Comparison of ENCODE assay signal across 16 cellular contexts in genomic region chr18:50776383-50776782, GRCh38. TPM values are rescaled to one million over a fixed set of nuclear protein-coding genes. Genes with fewer than 3 reads are reported as not detected.
DNase-seq lines count a peak whose midpoint lies in the region; ATAC-seq and TF ChIP-seq lines count a peak whose summit lies in the region.
"Had no signal": no experiment of that assay in that cellular context is flagged by ENCODE, and none has a peak within 500 bp of the region (broad histone marks: within the 10 kb centered on the region; RNA-seq: fewer than 3 reads in every experiment).

No MANE protein-coding gene starts in this region.

- TF ChIP-seq CTCF in WTC11 (IDR thresholded peaks at IDR 0.05) (no peak), mesothelial cell of epicardium (IDR thresholded peaks at IDR 0.05; ENCODE audit: unreplicated experiment) (no peak)

- peaks cover 8% of the 10 kb centered on the region for H3K9me3 Mint-ChIP-seq in WTC11
- peaks cover 25% of the 10 kb centered on the region for H3K9me3 Mint-ChIP-seq in mesothelial cell of epicardium

- peak; percentile 43 for ATAC-seq in WTC11
- no peak for ATAC-seq in HG02763 (IDR thresholded peaks at IDR 0.05; ENCODE audit: unreplicated experiment)
- ATAC-seq: HCT116 had no signal

- POLR2A ChIA-PET in WTC11 (lab: Charles Lee): no interaction called here

- H3K27me3 Mint-ChIP-seq in WTC11 (ENCODE audit: low read depth): no peaks in the 10 kb centered on the region
- no peaks in the 10 kb centered on the region for H3K27me3 Mint-ChIP-seq in mesothelial cell of epicardium (ENCODE audit: low read depth)

- H3K4me1 Mint-ChIP-seq in WTC11: peaks cover 26% of the 10 kb centered on the region
- no peaks in the 10 kb centered on the region for H3K4me1 Mint-ChIP-seq in mesothelial cell of epicardium
- H3K4me1 Mint-ChIP-seq: B cell, IgD-negative memory B cell had no signal

- H3K4me3 Mint-ChIP-seq in WTC11: no peak overlapping the region
- no peak overlapping the region for H3K4me3 Mint-ChIP-seq in mesothelial cell of epicardium
- H3K4me3 Mint-ChIP-seq: B cell; CD4-positive, alpha-beta T cell had no signal

- no peak overlapping the region for H3K27ac Mint-ChIP-seq in WTC11
- no peak overlapping the region for H3K27ac Mint-ChIP-seq in mesothelial cell of epicardium
- H3K27ac Mint-ChIP-seq: B cell; CD4-positive, alpha-beta T cell had no signal

- H3K36me3 Mint-ChIP-seq in WTC11 (no peaks in the 10 kb centered on the region), mesothelial cell of epicardium (no peaks in the 10 kb centered on the region)

- CTCF ChIA-PET in WTC11 (lab: Charles Lee): interaction anchor here (1.1 to 1.2 kb wide), 2 partner anchors 9 to 43 kb away, joined by 4 to 5 read pairs; no protein-coding TSS in a partner anchor

- DNase-seq in NCI-H82 (lab: John Stamatoyannopoulos, UW): peak; percentile 8
- DNase-seq in NCI-H82 treated with DMSO at 0.1 percent for 48 hours (lab: John Stamatoyannopoulos, UW; ENCODE audit: unreplicated experiment): no peak
- DNase-seq in NCI-H146 (lab: John Stamatoyannopoulos, UW): peak; percentile 86
- no peak for DNase-seq in WTC11 (ENCODE audit: low spot score)
- DNase-seq in mesothelial cell of epicardium (ENCODE audit: low spot score in 2 of 2, unreplicated experiment in 2 of 2): no peak
- no peak for DNase-seq in activated naive CD4-positive, alpha-beta T cell (lab: John Stamatoyannopoulos, UW)
- DNase-seq: C1 segment of cervical spinal cord; Calu3; CD4-positive, alpha-beta T cell; DMS 273 treated with DMSO at 0.1 percent for 48 hours had no signal

TF ChIP-seq in WTC11, 78 proteins besides CTCF, POLR2A, EP300 and RAD21:
- TF ChIP-seq TEAD1 (CRISPR knock-in tag; IDR thresholded peaks at IDR 0.05): no peak
- TF ChIP-seq ZNF219 (CRISPR knock-in tag; IDR thresholded peaks at IDR 0.05; ENCODE audit: borderline replicate concordance): no peak
- TF ChIP-seq, protein P1, sequence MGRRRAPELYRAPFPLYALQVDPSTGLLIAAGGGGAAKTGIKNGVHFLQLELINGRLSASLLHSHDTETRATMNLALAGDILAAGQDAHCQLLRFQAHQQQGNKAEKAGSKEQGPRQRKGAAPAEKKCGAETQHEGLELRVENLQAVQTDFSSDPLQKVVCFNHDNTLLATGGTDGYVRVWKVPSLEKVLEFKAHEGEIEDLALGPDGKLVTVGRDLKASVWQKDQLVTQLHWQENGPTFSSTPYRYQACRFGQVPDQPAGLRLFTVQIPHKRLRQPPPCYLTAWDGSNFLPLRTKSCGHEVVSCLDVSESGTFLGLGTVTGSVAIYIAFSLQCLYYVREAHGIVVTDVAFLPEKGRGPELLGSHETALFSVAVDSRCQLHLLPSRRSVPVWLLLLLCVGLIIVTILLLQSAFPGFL (CRISPR knock-in tag; IDR thresholded peaks at IDR 0.05; ENCODE audit: borderline replicate concordance): no peak
- no peak for TF ChIP-seq SMAD3 (CRISPR knock-in tag; IDR thresholded peaks at IDR 0.05; ENCODE audit: borderline replicate concordance)
- TF ChIP-seq RORB (CRISPR knock-in tag; IDR thresholded peaks at IDR 0.05): no peak
- no peak for TF ChIP-seq NFATC4 (CRISPR knock-in tag; IDR thresholded peaks at IDR 0.05)
- TF ChIP-seq, protein P2, sequence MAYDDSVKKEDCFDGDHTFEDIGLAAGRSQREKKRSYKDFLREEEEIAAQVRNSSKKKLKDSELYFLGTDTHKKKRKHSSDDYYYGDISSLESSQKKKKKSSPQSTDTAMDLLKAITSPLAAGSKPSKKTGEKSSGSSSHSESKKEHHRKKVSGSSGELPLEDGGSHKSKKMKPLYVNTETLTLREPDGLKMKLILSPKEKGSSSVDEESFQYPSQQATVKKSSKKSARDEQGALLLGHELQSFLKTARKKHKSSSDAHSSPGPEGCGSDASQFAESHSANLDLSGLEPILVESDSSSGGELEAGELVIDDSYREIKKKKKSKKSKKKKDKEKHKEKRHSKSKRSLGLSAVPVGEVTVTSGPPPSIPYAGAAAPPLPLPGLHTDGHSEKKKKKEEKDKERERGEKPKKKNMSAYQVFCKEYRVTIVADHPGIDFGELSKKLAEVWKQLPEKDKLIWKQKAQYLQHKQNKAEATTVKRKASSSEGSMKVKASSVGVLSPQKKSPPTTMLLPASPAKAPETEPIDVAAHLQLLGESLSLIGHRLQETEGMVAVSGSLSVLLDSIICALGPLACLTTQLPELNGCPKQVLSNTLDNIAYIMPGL (CRISPR knock-in tag; IDR thresholded peaks at IDR 0.05): no peak

RNA-seq across cellular contexts. Expression of gene MRO, which starts 43.4 kb away (rescaled TPM):
- total RNA-seq in WTC11 (2021): 0.71 to 2.1 TPM (median 1.1 TPM) in 3 replicates
- 0.18 to 0.40 TPM (median 0.29 TPM) in 3 replicates for total RNA-seq in mesothelial cell of epicardium
- total RNA-seq: B cell; Calu3; CD4-positive, alpha-beta T cell; Daoy; HT-29 had no signal

Comparison
In these comparisons a context has a peak if more than half of its experiments do, and no peak if none do; other contexts are left out.
1. DNase-seq: peak in NCI-H82 (single experiment) and NCI-H146 (single experiment); none in NCI-H82 treated with DMSO at 0.1 percent for 48 hours (single experiment), WTC11 (single experiment), mesothelial cell of epicardium (0 of 2) and activated naive CD4-positive, alpha-beta T cell (0 of 4).